8 cellular contexts compared by ENCODE assay signal in the genomic region with DNA sequence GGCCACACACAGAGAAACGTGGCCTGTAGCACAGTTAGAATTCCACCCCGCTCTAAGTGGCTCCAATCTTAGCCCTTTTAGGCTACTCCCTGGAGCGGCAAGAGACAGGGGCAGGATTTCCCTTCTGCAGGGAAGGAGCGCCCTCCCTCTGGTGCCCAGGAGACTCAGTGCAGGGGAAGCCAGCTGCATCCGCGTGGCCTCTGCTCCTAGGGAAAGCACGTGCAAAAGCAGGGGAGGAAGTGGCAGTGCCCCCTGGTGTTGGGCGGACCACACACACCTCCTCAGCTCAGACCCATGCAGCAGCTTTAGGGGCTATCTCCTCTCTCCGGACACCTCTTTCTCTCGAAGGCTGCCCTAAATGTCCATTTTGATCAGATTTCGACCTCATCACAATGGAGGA. TPM values are rescaled to one million over a fixed set of nuclear protein-coding genes. Genes with fewer than 3 reads are reported as not detected.
A peak's percentile ranks its signal among the peaks of the same experiment; 100 is the strongest.
DNase-seq lines count a peak whose midpoint lies in the region; ATAC-seq and TF ChIP-seq lines count a peak whose summit lies in the region.

No MANE protein-coding gene starts in this region.

- peaks cover 4% of the 10 kb centered on the region for H3K27me3 Mint-ChIP-seq in activated CD4-positive, alpha-beta T cell treated with anti-CD3 and anti-CD28 coated beads for 36 hours

- H3K36me3 Mint-ChIP-seq in activated CD4-positive, alpha-beta T cell treated with anti-CD3 and anti-CD28 coated beads for 36 hours (ENCODE audit: low read depth): no peaks in the 10 kb centered on the region

- no peaks in the 10 kb centered on the region for H3K9me3 Mint-ChIP-seq in activated CD4-positive, alpha-beta T cell treated with anti-CD3 and anti-CD28 coated beads for 36 hours (ENCODE audit: low read depth)

- peak; percentile 54 for DNase-seq in Daoy (ENCODE audit: low read depth)
- DNase-seq in HK-2 (ENCODE audit: unreplicated experiment): peak; percentile 38
- peak; percentile 68 for DNase-seq in activated CD4-positive, alpha-beta T cell treated with anti-CD3 and anti-CD28 coated beads for 36 hours
- no peak for DNase-seq in foreskin keratinocyte
- DNase-seq in spleen: peak; percentile 86
- no peak for DNase-seq in NCI-H1417 treated with DMSO at 0.1 percent for 48 hours (lab: John Stamatoyannopoulos, UW)
- DNase-seq in GM19240 (ENCODE audit: insufficient read length, low spot score): no peak

- H3K4me1 ChIP-seq in foreskin keratinocyte (no peaks in the 10 kb centered on the region), spleen (peaks cover 0 to 16% (median 5%) of the 10 kb centered on the region in 6 donors)

- H3K27ac ChIP-seq in foreskin keratinocyte (no peak overlapping the region), spleen (no peak overlapping the region)

- peaks cover 38% of the 10 kb centered on the region for H3K27me3 ChIP-seq in foreskin keratinocyte
- peaks cover 0 to 31% (median 1%) of the 10 kb centered on the region in 7 donors for H3K27me3 ChIP-seq in spleen (replicated peaks in 1 of 7)

- no peaks in the 10 kb centered on the region for H3K9me3 ChIP-seq in spleen

- H3K27ac Mint-ChIP-seq in activated CD4-positive, alpha-beta T cell treated with anti-CD3 and anti-CD28 coated beads for 36 hours: no peak overlapping the region

- CTCF ChIA-PET in activated CD4-positive, alpha-beta T cell treated with anti-CD3 and anti-CD28 coated beads for 36 hours (lab: Charles Lee): interaction anchor here (0.6 to 1.3 kb wide), 5 partner anchors 10 to 689 kb away, joined by 3 to 5 read pairs (median 4); no protein-coding TSS in a partner anchor

- 47 to 67% (median 53%) methylated on average over 7 to 11 of the region's 11 CpGs for WGBS in spleen, 5 donors

- intact Hi-C loops in activated CD4-positive, alpha-beta T cell treated with anti-CD3 and anti-CD28 coated beads for 36 hours (cut with DNase I, micrococcal nuclease): no loop called here
- intact Hi-C loops in spleen (cut with DNase I; ENCODE audit: low total_unique reads): no loop called here

- TF ChIP-seq CTCF in foreskin keratinocyte (conservative IDR thresholded peaks at IDR 0.05) (peak; percentile 60), spleen (IDR thresholded peaks at IDR 0.05 in 8 of 11, conservative IDR thresholded peaks at IDR 0.05 in 3 of 11) (peak in 9 of 11 experiments; percentile 23 to 69 (median 54))

- H3K4me3 ChIP-seq in spleen: peak overlapping the region in 1 of 8 donors; percentile 8

- POLR2A ChIA-PET in activated CD4-positive, alpha-beta T cell treated with anti-CD3 and anti-CD28 coated beads for 36 hours (lab: Charles Lee): no interaction called here

- peak; percentile 79 for ATAC-seq in activated CD4-positive, alpha-beta T cell treated with anti-CD3 and anti-CD28 coated beads for 36 hours
- peak; percentile 75 for ATAC-seq in foreskin keratinocyte
- ATAC-seq in HG02840 (IDR thresholded peaks at IDR 0.05; ENCODE audit: low FRiP score, unreplicated experiment): no peak

- no peaks in the 10 kb centered on the region for H3K4me1 Mint-ChIP-seq in activated CD4-positive, alpha-beta T cell treated with anti-CD3 and anti-CD28 coated beads for 36 hours

- H3K36me3 ChIP-seq in spleen: no peaks in the 10 kb centered on the region

- H3K4me3 Mint-ChIP-seq in activated CD4-positive, alpha-beta T cell treated with anti-CD3 and anti-CD28 coated beads for 36 hours: no peak overlapping the region

- no peak for TF ChIP-seq POLR2A in spleen (IDR thresholded peaks at IDR 0.05)

RNA-seq across cellular contexts. Expression of gene SPRING1, which starts 50.0 kb away (rescaled TPM):
- total RNA-seq in Daoy (2014; rRNA removed; shearing (Covaris generic)): 38.9 and 53.5 TPM in 2 replicates
- 10 to 100 TPM; 15.3 to 17.4 TPM for total RNA-seq in activated CD4-positive, alpha-beta T cell treated with anti-CD3 and anti-CD28 coated beads for 36 hours
- total RNA-seq in foreskin keratinocyte: 25.1 and 26.0 TPM in 2 replicates
- polyA plus RNA-seq in foreskin keratinocyte: 14.4 and 16.7 TPM in 2 replicates
- total RNA-seq in spleen: 10 to 100 TPM; 18.5 to 43.8 (median 28.7) TPM
- polyA plus RNA-seq in spleen: 10 to 100 TPM in 2 of 3 donors, 1 to 10 TPM in 1; 8.8 to 17.5 (median 10.4) TPM

RNA-seq across cellular contexts. Expression of gene RNFT2, which starts 50.2 kb away (rescaled TPM):
- 4.6 and 11.4 TPM in 2 replicates for total RNA-seq in Daoy (2014; rRNA removed; shearing (Covaris generic))
- total RNA-seq in activated CD4-positive, alpha-beta T cell treated with anti-CD3 and anti-CD28 coated beads for 36 hours: 10 to 100 TPM; 14.7 to 15.0 TPM
- total RNA-seq in foreskin keratinocyte (1.3 and 2.6 TPM in 2 replicates), spleen (1 to 10 TPM; 3.0 to 6.0 (median 4.4) TPM)
- polyA plus RNA-seq in foreskin keratinocyte (0.69 and 2.0 TPM in 2 replicates), spleen (1 to 10 TPM; 1.9 to 3.9 (median 3.5) TPM)

Comparison
In these comparisons a context has a peak if more than half of its experiments do, and no peak if none do; other contexts are left out.
1. DNase-seq: peak in Daoy (single experiment), HK-2 (single experiment), activated CD4-positive, alpha-beta T cell treated with anti-CD3 and anti-CD28 coated beads for 36 hours (single experiment) and spleen (single experiment); none in foreskin keratinocyte (0 of 2), NCI-H1417 treated with DMSO at 0.1 percent for 48 hours (single experiment) and GM19240 (single experiment).